24 cellular contexts compared by ENCODE assay signal in genomic region chr11:26245046-26245445, GRCh38.
"Had no signal": no experiment of that assay in that cellular context is flagged by ENCODE, and none has a peak within 500 bp of the region (broad histone marks: within the 10 kb centered on the region; RNA-seq: fewer than 3 reads in every experiment).

No MANE protein-coding gene starts in this region.

- H3K27me3 Mint-ChIP-seq: dendritic cell treated with granulocyte-macrophage colony-stimulating factor and Interleukin-4, amounts not matched to agents 40 ng/mL and 50 ng/mL, for 4 days; natural killer cell treated with Interleukin-12 subunit alpha and Interleukin-12 subunit beta and Interleukin-15 and Interleukin-18, amount 100 ng/mL, for 72 hours had no signal

- H3K4me2 ChIP-seq: smooth muscle cell had no signal

- H3K9me3 ChIP-seq: adrenal gland, lower lobe of right lung, neutrophil, right lobe of liver, stomach, testis had no signal

- H3K27ac ChIP-seq: adrenal gland, cardiac muscle cell, lower lobe of right lung, neutrophil, parathyroid adenoma, right lobe of liver, stomach, testis had no signal

- H3K27me3 ChIP-seq: adrenal gland, cardiac muscle cell, neutrophil, right lobe of liver, stomach, testis had no signal

- H3K4me3 ChIP-seq: adrenal gland, cardiac muscle cell, lower lobe of right lung, right lobe of liver, smooth muscle cell, stomach, testis had no signal

- ATAC-seq: activated CD4-positive, CD25-positive, alpha-beta regulatory T cell treated with anti-CD3 and anti-CD28 coated beads, Interleukin-2, amount 50 U/mL, for 24 hours; activated naive CD4-positive, alpha-beta T cell treated with anti-CD3 and anti-CD28 coated beads, Interleukin-2, amount 50 U/mL, for 72 hours; activated T-cell treated with anti-CD3 and anti-CD28 coated beads, Interleukin-2, amount 50 U/mL, for 72 hours; left colon; natural killer cell treated with Interleukin-12 subunit alpha and Interleukin-12 subunit beta and Interleukin-15 and Interleukin-18, amount 100 ng/mL, for 72 hours; right lobe of liver had no signal

- H3K27ac Mint-ChIP-seq: activated naive CD4-positive, alpha-beta T cell treated with anti-CD3 and anti-CD28 coated beads, Interleukin-2, amount 50 U/mL, for 72 hours; activated T-cell treated with anti-CD3 and anti-CD28 coated beads, Interleukin-2, amount 50 U/mL, for 72 hours; dendritic cell treated with granulocyte-macrophage colony-stimulating factor and Interleukin-4, amounts not matched to agents 40 ng/mL and 50 ng/mL, for 4 days; mesothelial cell of epicardium; natural killer cell treated with Interleukin-12 subunit alpha and Interleukin-12 subunit beta and Interleukin-15 and Interleukin-18, amount 100 ng/mL, for 72 hours had no signal

- H3K4me3 Mint-ChIP-seq: activated T-cell treated with anti-CD3 and anti-CD28 coated beads, Interleukin-2, amount 50 U/mL, for 72 hours; dendritic cell treated with granulocyte-macrophage colony-stimulating factor and Interleukin-4, amounts not matched to agents 40 ng/mL and 50 ng/mL, for 4 days; mesothelial cell of epicardium; natural killer cell treated with Interleukin-12 subunit alpha and Interleukin-12 subunit beta and Interleukin-15 and Interleukin-18, amount 100 ng/mL, for 72 hours had no signal

- H2AFZ ChIP-seq: parathyroid adenoma had no signal

- H3K36me3 ChIP-seq: adrenal gland, cardiac muscle cell, lower lobe of right lung, neutrophil, right lobe of liver, stomach had no signal

- H3K4me1 ChIP-seq: adrenal gland, lower lobe of right lung, parathyroid adenoma, right lobe of liver, stomach, testis had no signal

- H3K9me3 Mint-ChIP-seq: dendritic cell treated with granulocyte-macrophage colony-stimulating factor and Interleukin-4, amounts not matched to agents 40 ng/mL and 50 ng/mL, for 4 days; natural killer cell treated with Interleukin-12 subunit alpha and Interleukin-12 subunit beta and Interleukin-15 and Interleukin-18, amount 100 ng/mL, for 72 hours had no signal

- H3K79me2 ChIP-seq: parathyroid adenoma had no signal

- H3K36me3 Mint-ChIP-seq: activated naive CD4-positive, alpha-beta T cell treated with anti-CD3 and anti-CD28 coated beads, Interleukin-2, amount 50 U/mL, for 72 hours; natural killer cell treated with Interleukin-12 subunit alpha and Interleukin-12 subunit beta and Interleukin-15 and Interleukin-18, amount 100 ng/mL, for 72 hours had no signal

- DNase-seq: activated CD4-positive, alpha-beta T cell treated with anti-CD3 and anti-CD28 coated beads, Interleukin-2, amount 50 U/mL, for 1 hour; activated CD8-positive, alpha-beta memory T cell treated with anti-CD3 and anti-CD28 coated beads, Interleukin-2, amount 50 U/mL, for 48 hours; activated gamma-delta T cell treated with Interleukin-2 at 50 U/mL for 16 hours; activated T-cell treated with anti-CD3 and anti-CD28 coated beads, Interleukin-2, amount 50 U/mL, for 72 hours; adrenal gland; effector CD8-positive, alpha-beta T cell; hippocampal formation; left colon; lower lobe of right lung; right lobe of liver; stimulated activated CD4-positive, alpha-beta T cell treated with anti-CD3 and anti-CD28 coated beads, Interleukin-4, amount 100 ng/mL, for 1 hour; stomach; T-helper 1 cell; T-helper 9 cell; testis had no signal
